Comparison of ENCODE assay signal across 8 cellular contexts in genomic region chr2:231710751-231711676, GRCh38. TPM values are rescaled to one million over a fixed set of nuclear protein-coding genes. Genes with fewer than 3 reads are reported as not detected.
DNase-seq lines count a peak whose midpoint lies in the region; ATAC-seq and TF ChIP-seq lines count a peak whose summit lies in the region.

No MANE protein-coding gene starts in this region.

- no peaks in the 10 kb centered on the region for H3K9me3 ChIP-seq in BE2C

- peak overlapping the region; percentile 99 for H3K4me3 ChIP-seq in BE2C (ENCODE audit: low read depth, low read length)

- no peaks in the 10 kb centered on the region for H3K27me3 ChIP-seq in BE2C

- peaks cover 4% of the 10 kb centered on the region; the same call in 1 of the 2 replicates for H3K4me1 ChIP-seq in BE2C

- H3K27me3 Mint-ChIP-seq in activated T-helper 1 cell treated with anti-CD3 and anti-CD28 coated beads, Interleukin-12 subunit alpha, Interleukin-12 subunit beta, Interleukin-2, Interleukin-4 antibody, amounts not matched to agents 30 ng/mL and 10 ng/mL and 1 ng/mL, durations not matched to agents 14 hours and 24 hours and 36 hours (ENCODE audit: insufficient read depth) = peaks cover 3% of the 10 kb centered on the region
- H3K27me3 Mint-ChIP-seq in progenitor cell of endocrine pancreas = no peaks in the 10 kb centered on the region

- no peaks in the 10 kb centered on the region for H3K9me3 Mint-ChIP-seq in activated T-helper 1 cell treated with anti-CD3 and anti-CD28 coated beads, Interleukin-12 subunit alpha, Interleukin-12 subunit beta, Interleukin-2, Interleukin-4 antibody, amounts not matched to agents 30 ng/mL and 10 ng/mL and 1 ng/mL, durations not matched to agents 14 hours and 24 hours and 36 hours
- no peaks in the 10 kb centered on the region for H3K9me3 Mint-ChIP-seq in progenitor cell of endocrine pancreas (ENCODE audit: low read depth)

- DNase-seq in BE2C (peak; percentile 52), HT-29 (ENCODE audit: low spot score) (peak; percentile 32), Right ventricle myocardium superior (peak; percentile 61), progenitor cell of endocrine pancreas (ENCODE audit: low spot score, unreplicated experiment) (no peak), T-helper 9 cell (no peak)
- DNase-seq in activated T-helper 1 cell treated with anti-CD3 and anti-CD28 coated beads, Interleukin-12 subunit alpha, Interleukin-12 subunit beta, Interleukin-2, Interleukin-4 antibody, amounts not matched to agents 30 ng/mL and 10 ng/mL and 1 ng/mL, durations not matched to agents 14 hours and 24 hours and 36 hours (ENCODE audit: low spot score) = peak; percentile 14

- peak overlapping the region; percentile 88 for H3K27ac Mint-ChIP-seq in activated T-helper 1 cell treated with anti-CD3 and anti-CD28 coated beads, Interleukin-12 subunit alpha, Interleukin-12 subunit beta, Interleukin-2, Interleukin-4 antibody, amounts not matched to agents 30 ng/mL and 10 ng/mL and 1 ng/mL, durations not matched to agents 14 hours and 24 hours and 36 hours
- peak overlapping the region; percentile 84 for H3K27ac Mint-ChIP-seq in progenitor cell of endocrine pancreas

- TF ChIP-seq CTCF in BE2C (IDR thresholded peaks at IDR 0.05; ENCODE audit: low read depth, low read length) = peak; percentile 17; the same call in 1 of the 2 replicates
- TF ChIP-seq CTCF in progenitor cell of endocrine pancreas (IDR thresholded peaks at IDR 0.05; ENCODE audit: unreplicated experiment) = no peak

- H3K36me3 ChIP-seq in BE2C = peaks cover 63% of the 10 kb centered on the region

- peaks cover 39% of the 10 kb centered on the region for H3K36me3 Mint-ChIP-seq in activated T-helper 1 cell treated with anti-CD3 and anti-CD28 coated beads, Interleukin-12 subunit alpha, Interleukin-12 subunit beta, Interleukin-2, Interleukin-4 antibody, amounts not matched to agents 30 ng/mL and 10 ng/mL and 1 ng/mL, durations not matched to agents 14 hours and 24 hours and 36 hours (ENCODE audit: low read depth)
- H3K36me3 Mint-ChIP-seq in progenitor cell of endocrine pancreas (ENCODE audit: insufficient read depth) = peaks cover 21% of the 10 kb centered on the region

- peak overlapping the region; percentile 97 for H3K4me3 Mint-ChIP-seq in activated T-helper 1 cell treated with anti-CD3 and anti-CD28 coated beads, Interleukin-12 subunit alpha, Interleukin-12 subunit beta, Interleukin-2, Interleukin-4 antibody, amounts not matched to agents 30 ng/mL and 10 ng/mL and 1 ng/mL, durations not matched to agents 14 hours and 24 hours and 36 hours
- H3K4me3 Mint-ChIP-seq in progenitor cell of endocrine pancreas (ENCODE audit: low read depth) = peak overlapping the region; percentile 87

- peaks cover 26% of the 10 kb centered on the region for H3K4me1 Mint-ChIP-seq in activated T-helper 1 cell treated with anti-CD3 and anti-CD28 coated beads, Interleukin-12 subunit alpha, Interleukin-12 subunit beta, Interleukin-2, Interleukin-4 antibody, amounts not matched to agents 30 ng/mL and 10 ng/mL and 1 ng/mL, durations not matched to agents 14 hours and 24 hours and 36 hours (ENCODE audit: low read depth)
- H3K4me1 Mint-ChIP-seq in progenitor cell of endocrine pancreas (ENCODE audit: low read depth) = peaks cover 19% of the 10 kb centered on the region

- ATAC-seq in Right ventricle myocardium superior (ENCODE audit: poor library complexity) (no peak), HG03039 (IDR thresholded peaks at IDR 0.05; ENCODE audit: unreplicated experiment) (no peak), HG03432 (IDR thresholded peaks at IDR 0.05; ENCODE audit: unreplicated experiment) (no peak)

- intact Hi-C loops in activated T-helper 1 cell treated with anti-CD3 and anti-CD28 coated beads, Interleukin-12 subunit alpha, Interleukin-12 subunit beta, Interleukin-2, Interleukin-4 antibody, amounts not matched to agents 30 ng/mL and 10 ng/mL and 1 ng/mL, durations not matched to agents 14 hours and 24 hours and 36 hours (cut with micrococcal nuclease) = loop anchor here (2.0 kb wide), 1 partner anchor 196 kb away; no protein-coding TSS in a partner anchor
- intact Hi-C loops in Right ventricle myocardium superior (cut with DNase I) = no loop called here

RNA-seq across cellular contexts. Expression of gene PTMA, which starts 2.7 kb away (rescaled TPM):
- 1,938 TPM for polyA plus RNA-seq in BE2C (2012; ENCODE audit: insufficient read depth, insufficient read length, low read depth)
- total RNA-seq in HT-29 (2014; rRNA removed; shearing (Covaris generic)) = 1,191 and 1,224 TPM in 2 replicates
- total RNA-seq in activated T-helper 1 cell treated with anti-CD3 and anti-CD28 coated beads, Interleukin-12 subunit alpha, Interleukin-12 subunit beta, Interleukin-2, Interleukin-4 antibody, amounts not matched to agents 30 ng/mL and 10 ng/mL and 1 ng/mL, durations not matched to agents 14 hours and 24 hours and 36 hours = 2,193 and 2,194 TPM in 2 replicates
- total RNA-seq in Right ventricle myocardium superior (195 TPM), progenitor cell of endocrine pancreas (1,066 and 1,116 TPM in 2 replicates)

Comparison
In these comparisons a context has a peak if more than half of its experiments do, and no peak if none do; other contexts are left out.
1. DNase-seq: peak in BE2C (single experiment), HT-29 (single experiment), activated T-helper 1 cell treated with anti-CD3 and anti-CD28 coated beads, Interleukin-12 subunit alpha, Interleukin-12 subunit beta, Interleukin-2, Interleukin-4 antibody, amounts not matched to agents 30 ng/mL and 10 ng/mL and 1 ng/mL, durations not matched to agents 14 hours and 24 hours and 36 hours (single experiment) and Right ventricle myocardium superior (single experiment); none in progenitor cell of endocrine pancreas (single experiment) and T-helper 9 cell (single experiment).